1 cellular context compared by ENCODE assay signal in the genomic region with DNA sequence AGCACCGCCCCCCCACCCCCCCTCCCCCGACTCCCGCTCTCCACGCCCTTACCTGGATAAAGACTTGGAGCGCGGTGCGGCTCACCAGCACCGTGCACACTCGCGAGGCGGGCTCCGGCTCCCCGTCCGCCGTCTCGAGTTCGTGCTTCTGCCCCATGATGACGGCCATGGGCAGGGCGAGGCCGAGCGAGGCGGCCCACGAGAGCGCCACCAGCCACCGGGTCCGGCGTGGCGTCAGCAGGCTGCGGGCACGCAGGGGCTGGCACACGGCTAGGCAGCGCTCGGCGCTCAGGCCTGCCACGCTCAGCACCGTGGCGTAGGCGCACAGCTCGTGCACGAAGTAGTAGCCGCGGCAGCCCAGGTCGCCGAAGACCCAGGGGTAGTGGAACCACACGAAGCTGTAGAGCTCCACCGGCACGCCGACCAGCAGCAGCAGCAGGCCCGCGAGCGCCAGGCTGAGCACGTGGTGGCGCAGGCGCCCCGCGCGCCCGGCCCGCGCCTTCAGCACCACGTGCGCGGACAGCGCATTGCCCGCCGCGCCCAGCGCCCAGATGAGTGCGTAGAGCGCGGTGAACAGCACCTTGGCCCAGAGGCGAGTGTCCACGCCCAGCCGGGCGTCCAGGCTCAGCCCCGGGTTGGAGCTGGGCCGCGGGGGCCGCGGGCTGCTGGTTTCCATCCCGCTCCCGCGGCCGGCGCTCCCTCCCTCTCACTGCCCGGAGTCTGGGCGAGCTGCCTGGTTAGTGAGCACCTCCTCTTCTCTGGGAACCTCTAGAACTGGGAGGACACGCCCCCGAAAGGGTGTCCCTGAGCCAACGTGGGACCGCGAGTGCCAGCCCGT.
TF ChIP-seq lines count a peak whose summit lies in the region.

A gene with protein sequence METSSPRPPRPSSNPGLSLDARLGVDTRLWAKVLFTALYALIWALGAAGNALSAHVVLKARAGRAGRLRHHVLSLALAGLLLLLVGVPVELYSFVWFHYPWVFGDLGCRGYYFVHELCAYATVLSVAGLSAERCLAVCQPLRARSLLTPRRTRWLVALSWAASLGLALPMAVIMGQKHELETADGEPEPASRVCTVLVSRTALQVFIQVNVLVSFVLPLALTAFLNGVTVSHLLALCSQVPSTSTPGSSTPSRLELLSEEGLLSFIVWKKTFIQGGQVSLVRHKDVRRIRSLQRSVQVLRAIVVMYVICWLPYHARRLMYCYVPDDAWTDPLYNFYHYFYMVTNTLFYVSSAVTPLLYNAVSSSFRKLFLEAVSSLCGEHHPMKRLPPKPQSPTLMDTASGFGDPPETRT (minus strand): TSS at position 742 of the 838 bp plus-strand sequence. CDS start 66 bp downstream, at position 676.

TF ChIP-seq in HepG2, 621 proteins besides CTCF, POLR2A, EP300 and RAD21 (continued from another document and continues in another):
- TF ChIP-seq SIN3B (IDR thresholded peaks at IDR 0.05; ENCODE audit: low read length): no peak
- TF ChIP-seq JUN (CRISPR knock-in tag; IDR thresholded peaks at IDR 0.05): peak; percentile 85
- TF ChIP-seq, protein P1, sequence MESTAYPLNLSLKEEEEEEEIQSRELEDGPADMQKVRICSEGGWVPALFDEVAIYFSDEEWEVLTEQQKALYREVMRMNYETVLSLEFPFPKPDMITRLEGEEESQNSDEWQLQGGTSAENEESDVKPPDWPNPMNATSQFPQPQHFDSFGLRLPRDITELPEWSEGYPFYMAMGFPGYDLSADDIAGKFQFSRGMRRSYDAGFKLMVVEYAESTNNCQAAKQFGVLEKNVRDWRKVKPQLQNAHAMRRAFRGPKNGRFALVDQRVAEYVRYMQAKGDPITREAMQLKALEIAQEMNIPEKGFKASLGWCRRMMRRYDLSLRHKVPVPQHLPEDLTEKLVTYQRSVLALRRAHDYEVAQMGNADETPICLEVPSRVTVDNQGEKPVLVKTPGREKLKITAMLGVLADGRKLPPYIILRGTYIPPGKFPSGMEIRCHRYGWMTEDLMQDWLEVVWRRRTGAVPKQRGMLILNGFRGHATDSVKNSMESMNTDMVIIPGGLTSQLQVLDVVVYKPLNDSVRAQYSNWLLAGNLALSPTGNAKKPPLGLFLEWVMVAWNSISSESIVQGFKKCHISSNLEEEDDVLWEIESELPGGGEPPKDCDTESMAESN (CRISPR knock-in tag; conservative IDR thresholded peaks at IDR 0.05): peak; percentile 100
- no peak for TF ChIP-seq ATM (IDR thresholded peaks at IDR 0.05; ENCODE audit: borderline replicate concordance)
- TF ChIP-seq, protein P2, sequence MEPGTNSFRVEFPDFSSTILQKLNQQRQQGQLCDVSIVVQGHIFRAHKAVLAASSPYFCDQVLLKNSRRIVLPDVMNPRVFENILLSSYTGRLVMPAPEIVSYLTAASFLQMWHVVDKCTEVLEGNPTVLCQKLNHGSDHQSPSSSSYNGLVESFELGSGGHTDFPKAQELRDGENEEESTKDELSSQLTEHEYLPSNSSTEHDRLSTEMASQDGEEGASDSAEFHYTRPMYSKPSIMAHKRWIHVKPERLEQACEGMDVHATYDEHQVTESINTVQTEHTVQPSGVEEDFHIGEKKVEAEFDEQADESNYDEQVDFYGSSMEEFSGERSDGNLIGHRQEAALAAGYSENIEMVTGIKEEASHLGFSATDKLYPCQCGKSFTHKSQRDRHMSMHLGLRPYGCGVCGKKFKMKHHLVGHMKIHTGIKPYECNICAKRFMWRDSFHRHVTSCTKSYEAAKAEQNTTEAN (CRISPR knock-in tag; conservative IDR thresholded peaks at IDR 0.05): peak; percentile 98
- peak; percentile 51 for TF ChIP-seq NFYC (CRISPR knock-in tag; IDR thresholded peaks at IDR 0.05)
- peak; percentile 73; the same call in 1 of the 2 replicates for TF ChIP-seq ZNF296 (CRISPR knock-in tag; conservative IDR thresholded peaks at IDR 0.05)
- peak; percentile 57; the same call in 1 of the 2 replicates for TF ChIP-seq ZZZ3 (CRISPR knock-in tag; IDR thresholded peaks at IDR 0.05; ENCODE audit: borderline replicate concordance)
- 0 out of 2 replicates have a peak, but pooled peaks have one; percentile 60 for TF ChIP-seq ZNF7 (CRISPR knock-in tag; IDR thresholded peaks at IDR 0.05)
- peak; percentile 92 for TF ChIP-seq FOXO1 (CRISPR knock-in tag; IDR thresholded peaks at IDR 0.05)
- TF ChIP-seq, protein P3, sequence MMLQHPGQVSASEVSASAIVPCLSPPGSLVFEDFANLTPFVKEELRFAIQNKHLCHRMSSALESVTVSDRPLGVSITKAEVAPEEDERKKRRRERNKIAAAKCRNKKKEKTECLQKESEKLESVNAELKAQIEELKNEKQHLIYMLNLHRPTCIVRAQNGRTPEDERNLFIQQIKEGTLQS (CRISPR knock-in tag; IDR thresholded peaks at IDR 0.05): peak; percentile 91
- peak; percentile 81 for TF ChIP-seq TEAD3 (CRISPR knock-in tag; optimal IDR thresholded peaks at IDR 0.05; ENCODE audit: borderline replicate concordance)
- peak; percentile 92 for TF ChIP-seq ZNF672 (CRISPR knock-in tag; IDR thresholded peaks at IDR 0.05)
- TF ChIP-seq, protein P4, sequence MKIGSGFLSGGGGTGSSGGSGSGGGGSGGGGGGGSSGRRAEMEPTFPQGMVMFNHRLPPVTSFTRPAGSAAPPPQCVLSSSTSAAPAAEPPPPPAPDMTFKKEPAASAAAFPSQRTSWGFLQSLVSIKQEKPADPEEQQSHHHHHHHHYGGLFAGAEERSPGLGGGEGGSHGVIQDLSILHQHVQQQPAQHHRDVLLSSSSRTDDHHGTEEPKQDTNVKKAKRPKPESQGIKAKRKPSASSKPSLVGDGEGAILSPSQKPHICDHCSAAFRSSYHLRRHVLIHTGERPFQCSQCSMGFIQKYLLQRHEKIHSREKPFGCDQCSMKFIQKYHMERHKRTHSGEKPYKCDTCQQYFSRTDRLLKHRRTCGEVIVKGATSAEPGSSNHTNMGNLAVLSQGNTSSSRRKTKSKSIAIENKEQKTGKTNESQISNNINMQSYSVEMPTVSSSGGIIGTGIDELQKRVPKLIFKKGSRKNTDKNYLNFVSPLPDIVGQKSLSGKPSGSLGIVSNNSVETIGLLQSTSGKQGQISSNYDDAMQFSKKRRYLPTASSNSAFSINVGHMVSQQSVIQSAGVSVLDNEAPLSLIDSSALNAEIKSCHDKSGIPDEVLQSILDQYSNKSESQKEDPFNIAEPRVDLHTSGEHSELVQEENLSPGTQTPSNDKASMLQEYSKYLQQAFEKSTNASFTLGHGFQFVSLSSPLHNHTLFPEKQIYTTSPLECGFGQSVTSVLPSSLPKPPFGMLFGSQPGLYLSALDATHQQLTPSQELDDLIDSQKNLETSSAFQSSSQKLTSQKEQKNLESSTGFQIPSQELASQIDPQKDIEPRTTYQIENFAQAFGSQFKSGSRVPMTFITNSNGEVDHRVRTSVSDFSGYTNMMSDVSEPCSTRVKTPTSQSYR (CRISPR knock-in tag; IDR thresholded peaks at IDR 0.05; ENCODE audit: borderline replicate concordance): peak; percentile 84
- TF ChIP-seq ZNF75D (CRISPR knock-in tag; IDR thresholded peaks at IDR 0.05; ENCODE audit: borderline replicate concordance): peak; percentile 92; the same call in 1 of the 2 replicates
- TF ChIP-seq HOXA7 (CRISPR knock-in tag; IDR thresholded peaks at IDR 0.05): peak; percentile 84; the same call in 1 of the 2 replicates
- TF ChIP-seq, protein P5, sequence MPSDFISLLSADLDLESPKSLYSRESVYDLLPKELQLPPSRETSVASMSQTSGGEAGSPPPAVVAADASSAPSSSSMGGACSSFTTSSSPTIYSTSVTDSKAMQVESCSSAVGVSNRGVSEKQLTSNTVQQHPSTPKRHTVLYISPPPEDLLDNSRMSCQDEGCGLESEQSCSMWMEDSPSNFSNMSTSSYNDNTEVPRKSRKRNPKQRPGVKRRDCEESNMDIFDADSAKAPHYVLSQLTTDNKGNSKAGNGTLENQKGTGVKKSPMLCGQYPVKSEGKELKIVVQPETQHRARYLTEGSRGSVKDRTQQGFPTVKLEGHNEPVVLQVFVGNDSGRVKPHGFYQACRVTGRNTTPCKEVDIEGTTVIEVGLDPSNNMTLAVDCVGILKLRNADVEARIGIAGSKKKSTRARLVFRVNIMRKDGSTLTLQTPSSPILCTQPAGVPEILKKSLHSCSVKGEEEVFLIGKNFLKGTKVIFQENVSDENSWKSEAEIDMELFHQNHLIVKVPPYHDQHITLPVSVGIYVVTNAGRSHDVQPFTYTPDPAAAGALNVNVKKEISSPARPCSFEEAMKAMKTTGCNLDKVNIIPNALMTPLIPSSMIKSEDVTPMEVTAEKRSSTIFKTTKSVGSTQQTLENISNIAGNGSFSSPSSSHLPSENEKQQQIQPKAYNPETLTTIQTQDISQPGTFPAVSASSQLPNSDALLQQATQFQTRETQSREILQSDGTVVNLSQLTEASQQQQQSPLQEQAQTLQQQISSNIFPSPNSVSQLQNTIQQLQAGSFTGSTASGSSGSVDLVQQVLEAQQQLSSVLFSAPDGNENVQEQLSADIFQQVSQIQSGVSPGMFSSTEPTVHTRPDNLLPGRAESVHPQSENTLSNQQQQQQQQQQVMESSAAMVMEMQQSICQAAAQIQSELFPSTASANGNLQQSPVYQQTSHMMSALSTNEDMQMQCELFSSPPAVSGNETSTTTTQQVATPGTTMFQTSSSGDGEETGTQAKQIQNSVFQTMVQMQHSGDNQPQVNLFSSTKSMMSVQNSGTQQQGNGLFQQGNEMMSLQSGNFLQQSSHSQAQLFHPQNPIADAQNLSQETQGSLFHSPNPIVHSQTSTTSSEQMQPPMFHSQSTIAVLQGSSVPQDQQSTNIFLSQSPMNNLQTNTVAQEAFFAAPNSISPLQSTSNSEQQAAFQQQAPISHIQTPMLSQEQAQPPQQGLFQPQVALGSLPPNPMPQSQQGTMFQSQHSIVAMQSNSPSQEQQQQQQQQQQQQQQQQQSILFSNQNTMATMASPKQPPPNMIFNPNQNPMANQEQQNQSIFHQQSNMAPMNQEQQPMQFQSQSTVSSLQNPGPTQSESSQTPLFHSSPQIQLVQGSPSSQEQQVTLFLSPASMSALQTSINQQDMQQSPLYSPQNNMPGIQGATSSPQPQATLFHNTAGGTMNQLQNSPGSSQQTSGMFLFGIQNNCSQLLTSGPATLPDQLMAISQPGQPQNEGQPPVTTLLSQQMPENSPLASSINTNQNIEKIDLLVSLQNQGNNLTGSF (CRISPR knock-in tag; IDR thresholded peaks at IDR 0.05): peak; percentile 100
- TF ChIP-seq ZBTB38 (CRISPR knock-in tag; IDR thresholded peaks at IDR 0.05): peak; percentile 99
- TF ChIP-seq, protein P6, sequence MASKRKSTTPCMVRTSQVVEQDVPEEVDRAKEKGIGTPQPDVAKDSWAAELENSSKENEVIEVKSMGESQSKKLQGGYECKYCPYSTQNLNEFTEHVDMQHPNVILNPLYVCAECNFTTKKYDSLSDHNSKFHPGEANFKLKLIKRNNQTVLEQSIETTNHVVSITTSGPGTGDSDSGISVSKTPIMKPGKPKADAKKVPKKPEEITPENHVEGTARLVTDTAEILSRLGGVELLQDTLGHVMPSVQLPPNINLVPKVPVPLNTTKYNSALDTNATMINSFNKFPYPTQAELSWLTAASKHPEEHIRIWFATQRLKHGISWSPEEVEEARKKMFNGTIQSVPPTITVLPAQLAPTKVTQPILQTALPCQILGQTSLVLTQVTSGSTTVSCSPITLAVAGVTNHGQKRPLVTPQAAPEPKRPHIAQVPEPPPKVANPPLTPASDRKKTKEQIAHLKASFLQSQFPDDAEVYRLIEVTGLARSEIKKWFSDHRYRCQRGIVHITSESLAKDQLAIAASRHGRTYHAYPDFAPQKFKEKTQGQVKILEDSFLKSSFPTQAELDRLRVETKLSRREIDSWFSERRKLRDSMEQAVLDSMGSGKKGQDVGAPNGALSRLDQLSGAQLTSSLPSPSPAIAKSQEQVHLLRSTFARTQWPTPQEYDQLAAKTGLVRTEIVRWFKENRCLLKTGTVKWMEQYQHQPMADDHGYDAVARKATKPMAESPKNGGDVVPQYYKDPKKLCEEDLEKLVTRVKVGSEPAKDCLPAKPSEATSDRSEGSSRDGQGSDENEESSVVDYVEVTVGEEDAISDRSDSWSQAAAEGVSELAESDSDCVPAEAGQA (IDR thresholded peaks at IDR 0.05; ENCODE audit: low read depth): no peak; the same call in 1 of the 2 replicates
- TF ChIP-seq, protein P6 (CRISPR knock-in tag; IDR thresholded peaks at IDR 0.05; ENCODE audit: borderline replicate concordance): peak; percentile 99
- peak; percentile 99 for TF ChIP-seq ZNF547 (CRISPR knock-in tag; IDR thresholded peaks at IDR 0.05)
- peak; percentile 89; the same call in 1 of the 2 replicates for TF ChIP-seq KLF13 (CRISPR knock-in tag; IDR thresholded peaks at IDR 0.05)
- TF ChIP-seq MIER2 (CRISPR knock-in tag; IDR thresholded peaks at IDR 0.05): peak; percentile 99
- TF ChIP-seq, protein P7, sequence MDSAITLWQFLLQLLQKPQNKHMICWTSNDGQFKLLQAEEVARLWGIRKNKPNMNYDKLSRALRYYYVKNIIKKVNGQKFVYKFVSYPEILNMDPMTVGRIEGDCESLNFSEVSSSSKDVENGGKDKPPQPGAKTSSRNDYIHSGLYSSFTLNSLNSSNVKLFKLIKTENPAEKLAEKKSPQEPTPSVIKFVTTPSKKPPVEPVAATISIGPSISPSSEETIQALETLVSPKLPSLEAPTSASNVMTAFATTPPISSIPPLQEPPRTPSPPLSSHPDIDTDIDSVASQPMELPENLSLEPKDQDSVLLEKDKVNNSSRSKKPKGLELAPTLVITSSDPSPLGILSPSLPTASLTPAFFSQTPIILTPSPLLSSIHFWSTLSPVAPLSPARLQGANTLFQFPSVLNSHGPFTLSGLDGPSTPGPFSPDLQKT (CRISPR knock-in tag; IDR thresholded peaks at IDR 0.05; ENCODE audit: borderline replicate concordance): peak; percentile 87; the same call in 1 of the 2 replicates
- TF ChIP-seq FOXK1 (CRISPR knock-in tag; IDR thresholded peaks at IDR 0.05; ENCODE audit: borderline replicate concordance, low read depth): peak; percentile 82; the same call in 1 of the 2 replicates
- peak; percentile 92; the same call in 1 of the 2 replicates for TF ChIP-seq GPN1 (CRISPR knock-in tag; IDR thresholded peaks at IDR 0.05; ENCODE audit: borderline replicate concordance)
- TF ChIP-seq HHEX (CRISPR knock-in tag; IDR thresholded peaks at IDR 0.05): no peak
